ENCODE assay signal across 9 cellular contexts in genomic region chr7:137167609-137168008, GRCh38.
"Had no signal": no experiment of that assay in that cellular context is flagged by ENCODE, and none has a peak within 500 bp of the region (broad histone marks: within the 10 kb centered on the region; RNA-seq: fewer than 3 reads in every experiment).

No MANE protein-coding gene starts in this region.

- H3K27ac Mint-ChIP-seq: GM23338, H9 had no signal

- DNase-seq: H9, HCEC 1CT, KG1 had no signal

- H2AFZ ChIP-seq: GM23338 had no signal

- H3K4me3 ChIP-seq: GM23338, K562 had no signal

- H3K4me3 Mint-ChIP-seq: GM23338, H9 had no signal

- ATAC-seq: GM23338, HepG2, K562 had no signal

- H3K9me3 Mint-ChIP-seq: GM23338, H9 had no signal

- FAIRE-seq: H1, H54, HepG2, K562 had no signal

- H3K4me2 ChIP-seq: GM23338 had no signal

- H3K27ac ChIP-seq: HL-60 had no signal
